Comparison of ENCODE assay signal across 31 cellular contexts in genomic region chr1:203733009-203733863, GRCh38. TPM values are rescaled to one million over a fixed set of nuclear protein-coding genes. Genes with fewer than 3 reads are reported as not detected.
A peak's percentile ranks its signal among the peaks of the same experiment; 100 is the strongest.
DNase-seq lines count a peak whose midpoint lies in the region; ATAC-seq and TF ChIP-seq lines count a peak whose summit lies in the region.
"Had no signal": no experiment of that assay in that cellular context is flagged by ENCODE, and none has a peak within 500 bp of the region (broad histone marks: within the 10 kb centered on the region; RNA-seq: fewer than 3 reads in every experiment).

No MANE protein-coding gene starts in this region.

- H2AFZ ChIP-seq in MM.1S (ENCODE audit: low read length) (no peak overlapping the region), osteoblast (ENCODE audit: low read length) (no peak overlapping the region)

- H3K36me3 ChIP-seq in MM.1S (replicated peaks; ENCODE audit: insufficient read depth, low read length) (no peaks in the 10 kb centered on the region), osteoblast (ENCODE audit: insufficient read depth, low read length) (peaks cover 59% of the 10 kb centered on the region)

- H3K9ac ChIP-seq in MM.1S (ENCODE audit: low read length) = no peak overlapping the region

- H3K79me2 ChIP-seq in MM.1S (ENCODE audit: low read length) (no peaks in the 10 kb centered on the region), osteoblast (ENCODE audit: insufficient read depth, low read length) (no peaks in the 10 kb centered on the region)

- H3K4me3 ChIP-seq in MM.1S (ENCODE audit: low read length) (no peak overlapping the region), osteoblast (ENCODE audit: insufficient read depth, low read length) (no peak overlapping the region)
- H3K4me3 ChIP-seq: sigmoid colon, SJCRH30, upper lobe of left lung had no signal

- no peak overlapping the region for H3K4me3 Mint-ChIP-seq in activated T-cell treated with anti-CD3 and anti-CD28 coated beads, Interleukin-2, amount 50 U/mL, for 24 hours
- H3K4me3 Mint-ChIP-seq in central memory CD8-positive, alpha-beta T cell = no peak overlapping the region
- H3K4me3 Mint-ChIP-seq: B cell, endodermal cell had no signal

- H3K27ac ChIP-seq in MM.1S (ENCODE audit: low read length) = no peak overlapping the region
- H3K27ac ChIP-seq in osteoblast (ENCODE audit: low read depth, low read length) = no peak overlapping the region
- H3K27ac ChIP-seq: SJCRH30, upper lobe of left lung had no signal

- no peaks in the 10 kb centered on the region for H3K9me2 ChIP-seq in MM.1S (replicated peaks; ENCODE audit: insufficient read depth, low read length)

- H3K4me1 ChIP-seq in MM.1S (ENCODE audit: low read length) (peaks cover 26% of the 10 kb centered on the region), osteoblast (ENCODE audit: insufficient read depth, low read length) (no peaks in the 10 kb centered on the region)
- H3K4me1 ChIP-seq: sigmoid colon, SJCRH30, upper lobe of left lung had no signal

- peak overlapping the region; percentile 72 for H3K27ac Mint-ChIP-seq in activated T-cell treated with anti-CD3 and anti-CD28 coated beads, Interleukin-2, amount 50 U/mL, for 24 hours
- H3K27ac Mint-ChIP-seq in central memory CD8-positive, alpha-beta T cell (ENCODE audit: low read depth) = peak overlapping the region; percentile 78
- H3K27ac Mint-ChIP-seq: endodermal cell had no signal

- H3K4me1 Mint-ChIP-seq in activated T-cell treated with anti-CD3 and anti-CD28 coated beads, Interleukin-2, amount 50 U/mL, for 24 hours (ENCODE audit: low read depth) = peaks cover 4% of the 10 kb centered on the region
- H3K4me1 Mint-ChIP-seq in central memory CD8-positive, alpha-beta T cell = peaks cover 11% of the 10 kb centered on the region
- H3K4me1 Mint-ChIP-seq: B cell had no signal

- ATAC-seq in central memory CD8-positive, alpha-beta T cell (replicated peaks; ENCODE audit: extremely low read depth, poor library complexity, severe bottlenecking) = no peak
- ATAC-seq: activated CD4-positive, CD25-positive, alpha-beta regulatory T cell treated with anti-CD3 and anti-CD28 coated beads, Interleukin-2, amount 50 U/mL, for 24 hours; esophagus mucosa had no signal

- DNase-seq in activated T-cell treated with anti-CD3 and anti-CD28 coated beads, Interleukin-2, amount 50 U/mL, for 24 hours = no peak
- no peak for DNase-seq in activated T-cell treated with anti-CD3 and anti-CD28 coated beads for 4 hours
- DNase-seq in MM.1S = no peak
- DNase-seq in central memory CD8-positive, alpha-beta T cell (ENCODE audit: low spot score in 2 of 2) = no peak
- peak; percentile 67 for DNase-seq in osteoblast (ENCODE audit: insufficient read length, low spot score, missing footprints)
- DNase-seq in effector CD8-positive, alpha-beta T cell (lab: John Stamatoyannopoulos, UW) = no peak
- DNase-seq in DMS79 treated with DMSO at 0.1 percent for 48 hours (lab: John Stamatoyannopoulos, UW) = no peak
- no peak for DNase-seq in nucleus accumbens (lab: John Stamatoyannopoulos, UW)
- DNase-seq: ACHN; activated naive CD4-positive, alpha-beta T cell; activated T-cell treated with anti-CD3 and anti-CD28 coated beads, Interleukin-2, amount 50 U/mL, for 48 hours; caudate nucleus; DMS153; endodermal cell; midbrain; naive B cell; NCI-H446; NCI-H774; occipital lobe; sigmoid colon; SJCRH30; stimulated activated CD4-positive, alpha-beta T cell treated with anti-CD3 and anti-CD28 coated beads, Interleukin-4, amount 100 ng/mL, for 1 hour; substantia nigra; SW 1271; upper lobe of left lung had no signal

- H3K27me3 Mint-ChIP-seq in activated T-cell treated with anti-CD3 and anti-CD28 coated beads, Interleukin-2, amount 50 U/mL, for 24 hours = no peaks in the 10 kb centered on the region
- no peaks in the 10 kb centered on the region for H3K27me3 Mint-ChIP-seq in central memory CD8-positive, alpha-beta T cell
- H3K27me3 Mint-ChIP-seq: B cell, naive B cell had no signal

- TF ChIP-seq CTCF in MM.1S (IDR thresholded peaks at IDR 0.05; ENCODE audit: low read length) (0 out of 2 replicates have a peak, but pooled peaks have one; percentile 4), osteoblast (IDR thresholded peaks at IDR 0.05; ENCODE audit: extremely low read depth, low read depth, low read length) (no peak)

- no peaks in the 10 kb centered on the region for H4K20me1 ChIP-seq in MM.1S (ENCODE audit: insufficient read depth, low read length)
- peaks cover 2% of the 10 kb centered on the region for H4K20me1 ChIP-seq in osteoblast (ENCODE audit: insufficient read depth, low read length)

- no peaks in the 10 kb centered on the region for H3K9me3 Mint-ChIP-seq in activated T-cell treated with anti-CD3 and anti-CD28 coated beads, Interleukin-2, amount 50 U/mL, for 24 hours
- no peaks in the 10 kb centered on the region for H3K9me3 Mint-ChIP-seq in central memory CD8-positive, alpha-beta T cell
- H3K9me3 Mint-ChIP-seq: endodermal cell, naive B cell had no signal

- no peaks in the 10 kb centered on the region for H3K9me3 ChIP-seq in MM.1S (replicated peaks; ENCODE audit: insufficient read depth, low read length)
- H3K9me3 ChIP-seq in osteoblast (ENCODE audit: low read depth, low read length) = no peaks in the 10 kb centered on the region
- H3K9me3 ChIP-seq: sigmoid colon, SJCRH30, upper lobe of left lung had no signal

- H3K4me2 ChIP-seq in MM.1S (ENCODE audit: low read depth, low read length) (no peak overlapping the region), osteoblast (ENCODE audit: insufficient read depth, low read length) (no peak overlapping the region)

- H3K27me3 ChIP-seq in MM.1S (replicated peaks; ENCODE audit: insufficient read depth, low read length) = no peaks in the 10 kb centered on the region
- no peaks in the 10 kb centered on the region for H3K27me3 ChIP-seq in osteoblast (ENCODE audit: insufficient read depth, low read length)
- H3K27me3 ChIP-seq: sigmoid colon, SJCRH30, upper lobe of left lung had no signal

- H3F3A ChIP-seq in MM.1S (ENCODE audit: insufficient read depth, low read length) = peaks cover 7% of the 10 kb centered on the region

- H3K36me3 Mint-ChIP-seq in activated T-cell treated with anti-CD3 and anti-CD28 coated beads, Interleukin-2, amount 50 U/mL, for 24 hours (ENCODE audit: low read depth) = peaks cover 53% of the 10 kb centered on the region
- H3K36me3 Mint-ChIP-seq in central memory CD8-positive, alpha-beta T cell (ENCODE audit: insufficient read depth) = peaks cover 75% of the 10 kb centered on the region

RNA-seq across cellular contexts. Expression of gene LAX1, which starts 31.7 kb away (rescaled TPM):
- total RNA-seq in osteoblast = 0.29 TPM in 1 of 2 replicates, not detected in the other
- total RNA-seq: fibroblast of villous mesenchyme, kidney epithelial cell, LHCN-M2, occipital lobe, SJCRH30 had no signal
